In genomic region chr5:135085133-135085935, GRCh38 we compare ENCODE assay signal across 21 cellular contexts. TPM values are rescaled to one million over a fixed set of nuclear protein-coding genes. Genes with fewer than 3 reads are reported as not detected.
DNase-seq lines count a peak whose midpoint lies in the region; ATAC-seq, FAIRE-seq and TF ChIP-seq lines count a peak whose summit lies in the region.
"Had no signal": no experiment of that assay in that cellular context is flagged by ENCODE, and none has a peak within 500 bp of the region (broad histone marks: within the 10 kb centered on the region; RNA-seq: fewer than 3 reads in every experiment).

No MANE protein-coding gene starts in this region.

- peak overlapping the region; percentile 54 to 75 for H3K27ac ChIP-seq in A549
- H3K27ac ChIP-seq in PC-9: peak overlapping the region; percentile 97
- no peak overlapping the region for H3K27ac ChIP-seq in foreskin keratinocyte
- H3K27ac ChIP-seq: SJCRH30, stomach had no signal

- ATAC-seq in A549: peak; percentile 77 to 92; a peak in 5 of 6 replicates
- peak; percentile 53 for ATAC-seq in foreskin keratinocyte
- ATAC-seq in HG02610 (IDR thresholded peaks at IDR 0.05; ENCODE audit: unreplicated experiment): no peak
- no peak for ATAC-seq in activated CD4-positive, CD25-positive, alpha-beta regulatory T cell treated with anti-CD3 and anti-CD28 coated beads, Interleukin-2, amount 50 U/mL, for 24 hours
- no peak for ATAC-seq in activated T-cell treated with anti-CD3 and anti-CD28 coated beads, Interleukin-2, amount 50 U/mL, for 72 hours (replicated peaks in 1 of 2)
- ATAC-seq in GM18873 (IDR thresholded peaks at IDR 0.05; ENCODE audit: low FRiP score, unreplicated experiment): no peak
- ATAC-seq: activated CD8-positive, alpha-beta T cell treated with anti-CD3 and anti-CD28 coated beads, Interleukin-2, amount 10 ng/mL, durations not matched to agents 7 days and 5 days; left ventricle myocardium superior; T-helper 17 cell had no signal

- peaks cover 20% of the 10 kb centered on the region for H3K4me1 ChIP-seq in A549
- H3K4me1 ChIP-seq in PC-9 (replicated peaks; ENCODE audit: insufficient read depth): peaks cover 48% of the 10 kb centered on the region
- no peaks in the 10 kb centered on the region for H3K4me1 ChIP-seq in foreskin keratinocyte
- H3K4me1 ChIP-seq: SJCRH30, stomach had no signal

- peaks cover 5% of the 10 kb centered on the region; the same call in 1 of the 2 replicates for H3K36me3 ChIP-seq in PC-9 (ENCODE audit: low read depth)
- H3K36me3 ChIP-seq: SJCRH30, stomach had no signal

- no peak for FAIRE-seq in A549 (lab: Jason Lieb, UNC)
- FAIRE-seq: urothelium cell line had no signal

- H3F3A ChIP-seq in PC-9 (ENCODE audit: insufficient read depth, low read depth): peaks cover 29% of the 10 kb centered on the region

- TF ChIP-seq EP300 in A549 (IDR thresholded peaks at IDR 0.05): no peak

- no peak for TF ChIP-seq POLR2A in A549 (IDR thresholded peaks at IDR 0.05; ENCODE audit: low read length)

- no peaks in the 10 kb centered on the region for H3K79me2 ChIP-seq in PC-9 (ENCODE audit: low read depth)

- H3K9me3 ChIP-seq in A549: peaks cover 22% of the 10 kb centered on the region
- H3K9me3 ChIP-seq in PC-9 (ENCODE audit: insufficient read depth, low read depth): peaks cover 12% of the 10 kb centered on the region; the same call in 1 of the 2 replicates

- H3K36me3 Mint-ChIP-seq in activated T-cell treated with anti-CD3 and anti-CD28 coated beads, Interleukin-2, amount 50 U/mL, for 72 hours (ENCODE audit: insufficient read depth in 2 of 2): peaks cover 0 to 4% of the 10 kb centered on the region in 2 donors
- H3K36me3 Mint-ChIP-seq: activated naive CD8-positive, alpha-beta T cell treated with anti-CD3 and anti-CD28 coated beads for 36 hours had no signal

- TF ChIP-seq RAD21 in A549 (conservative IDR thresholded peaks at IDR 0.05 in 1 of 2, IDR thresholded peaks at IDR 0.05 in 1 of 2): no peak

- no peak overlapping the region for H3K27ac Mint-ChIP-seq in activated T-cell treated with anti-CD3 and anti-CD28 coated beads, Interleukin-2, amount 50 U/mL, for 72 hours
- H3K27ac Mint-ChIP-seq: activated CD8-positive, alpha-beta T cell treated with anti-CD3 and anti-CD28 coated beads, Interleukin-2, amount 10 ng/mL, durations not matched to agents 7 days and 5 days; activated naive CD8-positive, alpha-beta T cell treated with anti-CD3 and anti-CD28 coated beads for 36 hours; dendritic cell treated with granulocyte-macrophage colony-stimulating factor and Interleukin-4, amounts not matched to agents 40 ng/mL and 50 ng/mL, for 4 days; T-helper 17 cell had no signal

- WGBS in A549 (ENCODE audit: missing lambda C conversion rate): 21% methylated on average over 5 of the region's 6 CpGs

- POLR2A ChIA-PET in A549 (lab: Yijun Ruan, JAX): no interaction called here
- POLR2A ChIA-PET in PC-9 (lab: Charles Lee; ENCODE audit: unreplicated experiment): interaction anchor here (0.7 kb wide), 1 partner anchor 103 kb away, joined by 6 read pairs; no protein-coding TSS in a partner anchor

- H3K27me3 ChIP-seq in PC-9 (ENCODE audit: insufficient read depth, low read depth): no peaks in the 10 kb centered on the region
- H3K27me3 ChIP-seq in foreskin keratinocyte: peaks cover 29% of the 10 kb centered on the region
- H3K27me3 ChIP-seq: SJCRH30 had no signal

- intact Hi-C loops in PC-9 (cut with micrococcal nuclease; ENCODE audit: unreplicated experiment): loop anchor here (1.0 to 10.0 kb wide), 2 partner anchors 44 to 51 kb away; partner anchors contain the start of gene PITX1

- no peaks in the 10 kb centered on the region for H3K4me1 Mint-ChIP-seq in activated T-cell treated with anti-CD3 and anti-CD28 coated beads, Interleukin-2, amount 50 U/mL, for 72 hours (ENCODE audit: low read depth)
- H3K4me1 Mint-ChIP-seq: activated naive CD8-positive, alpha-beta T cell treated with anti-CD3 and anti-CD28 coated beads for 36 hours; T-helper 17 cell had no signal

- no peak overlapping the region for H3K4me3 Mint-ChIP-seq in activated T-cell treated with anti-CD3 and anti-CD28 coated beads, Interleukin-2, amount 50 U/mL, for 72 hours
- H3K4me3 Mint-ChIP-seq: activated CD8-positive, alpha-beta T cell treated with anti-CD3 and anti-CD28 coated beads, Interleukin-2, amount 10 ng/mL, durations not matched to agents 7 days and 5 days; activated naive CD8-positive, alpha-beta T cell treated with anti-CD3 and anti-CD28 coated beads for 36 hours; dendritic cell treated with granulocyte-macrophage colony-stimulating factor and Interleukin-4, amounts not matched to agents 40 ng/mL and 50 ng/mL, for 4 days; T-helper 17 cell had no signal

- H3K27me3 Mint-ChIP-seq in activated T-cell treated with anti-CD3 and anti-CD28 coated beads, Interleukin-2, amount 50 U/mL, for 72 hours (ENCODE audit: low read depth): peaks cover 24% of the 10 kb centered on the region

- BruUV-seq in PC-9 (replicated peaks; lab: Mats Ljungman, UMichigan): TSS peak; percentile 28

- no peaks in the 10 kb centered on the region for H4K20me1 ChIP-seq in PC-9 (ENCODE audit: insufficient read depth)

- H3K9me3 Mint-ChIP-seq in activated T-cell treated with anti-CD3 and anti-CD28 coated beads, Interleukin-2, amount 50 U/mL, for 72 hours: peaks cover 1 to 10% of the 10 kb centered on the region in 2 donors

- CTCF ChIA-PET in A549 (lab: Yijun Ruan, JAX): interaction anchor here (0.6 to 1.4 kb wide), 4 partner anchors 32 to 109 kb away, joined by 3 to 6 read pairs (median 4); no protein-coding TSS in a partner anchor
- CTCF ChIA-PET in PC-9 (lab: Charles Lee): no interaction called here

- no peaks in the 10 kb centered on the region for H3K9me2 ChIP-seq in PC-9 (ENCODE audit: insufficient read depth)

- H2AFZ ChIP-seq in PC-9: peak overlapping the region; percentile 58

- peak overlapping the region; percentile 59 for H3K4me2 ChIP-seq in A549
- H3K4me2 ChIP-seq in PC-9: peak overlapping the region; percentile 76

- DNase-seq in A549 (ENCODE audit: low read depth in 1 of 2, low spot score in 1 of 2): peak; percentile 46 to 51
- peak; percentile 69 for DNase-seq in HCEC 1CT
- peak; percentile 75 to 94 for DNase-seq in PC-9
- DNase-seq in foreskin keratinocyte: peak in 1 of 2 donors; percentile 51
- no peak for DNase-seq in activated T-cell treated with anti-CD3 and anti-CD28 coated beads, Interleukin-2, amount 50 U/mL, for 72 hours
- DNase-seq: activated CD8-positive, alpha-beta T cell treated with anti-CD3 and anti-CD28 coated beads, Interleukin-2, amount 10 ng/mL, durations not matched to agents 7 days and 5 days; activated naive CD8-positive, alpha-beta T cell treated with anti-CD3 and anti-CD28 coated beads for 36 hours; activated T-cell treated with anti-CD3 and anti-CD28 coated beads, Interleukin-2, amount 50 U/mL, for 48 hours; left ventricle myocardium superior; NCI-H1930; NCI-H446 treated with DMSO at 0.1 percent for 48 hours; SJCRH30; stimulated activated CD4-positive, alpha-beta T cell treated with anti-CD3 and anti-CD28 coated beads, Interleukin-1b, Interleukin-23, amount 100 ng/mL, for 48 hours; stomach; T-helper 17 cell had no signal

- H3K4me3 ChIP-seq in A549: no peak overlapping the region
- H3K4me3 ChIP-seq in PC-9: peak overlapping the region; percentile 42; the same call in 1 of the 2 replicates
- H3K4me3 ChIP-seq: SJCRH30, stomach had no signal

- TF ChIP-seq CTCF in A549 (IDR thresholded peaks at IDR 0.05) (no peak), PC-9 (conservative IDR thresholded peaks at IDR 0.05) (0 out of 2 replicates have a peak, but pooled peaks have one; percentile 33), foreskin keratinocyte (conservative IDR thresholded peaks at IDR 0.05) (no peak)

TF ChIP-seq in A549, 52 proteins besides CTCF, POLR2A, EP300 and RAD21:
- TF ChIP-seq FOSL2 (IDR thresholded peaks at IDR 0.05) (no peak), FOSL2 (CRISPR knock-in tag; IDR thresholded peaks at IDR 0.05) (no peak), NFE2L2 (conservative IDR thresholded peaks at IDR 0.05; ENCODE audit: low read length) (no peak), EHF (CRISPR knock-in tag; IDR thresholded peaks at IDR 0.05) (no peak), HOXB5 (CRISPR knock-in tag; IDR thresholded peaks at IDR 0.05) (no peak), MAFK (IDR thresholded peaks at IDR 0.05; ENCODE audit: partially characterized antibody) (no peak), MAZ (IDR thresholded peaks at IDR 0.05; ENCODE audit: borderline replicate concordance, low read depth, low read length) (no peak), NPAS2 (CRISPR knock-in tag; IDR thresholded peaks at IDR 0.05; ENCODE audit: borderline replicate concordance) (no peak)

RNA-seq across cellular contexts. Expression of gene PITX1, which starts 51.3 kb away (rescaled TPM):
- 9.7 and 11.1 TPM in 2 replicates for polyA plus RNA-seq in A549 (2011; rRNA removed)
- polyA plus RNA-seq in A549 (2012; cell fraction: cytosol; rRNA removed): 25.5 and 35.0 TPM in 2 replicates
- 20.7 and 41.2 TPM in 2 replicates for polyA plus RNA-seq in A549 (2012; cell fraction: nucleus; rRNA removed)
- 15.8 to 17.1 TPM (median 16.7 TPM) in 3 replicates for polyA plus RNA-seq in A549 (2017; fragmentation: RNase III; extraction: RNeasy Plus Mini Kit Qiagen cat#74134 plus additional on column Dnase treatment)
- polyA minus RNA-seq in A549 (2011; rRNA and poly(A)+ RNA removed): 3.9 and 4.9 TPM in 2 replicates
- total RNA-seq in PC-9 (2021): 27.8 and 38.9 TPM in 2 replicates
- total RNA-seq in foreskin keratinocyte: 0.56 and 0.99 TPM in 2 replicates
- polyA plus RNA-seq in foreskin keratinocyte: 0.43 and 0.82 TPM in 2 replicates
- under 1 TPM; 0.50 to 0.76 TPM for total RNA-seq in activated T-cell treated with anti-CD3 and anti-CD28 coated beads, Interleukin-2, amount 50 U/mL, for 72 hours
- total RNA-seq: activated CD8-positive, alpha-beta T cell treated with anti-CD3 and anti-CD28 coated beads, Interleukin-2, amount 10 ng/mL, durations not matched to agents 7 days and 5 days; activated naive CD8-positive, alpha-beta T cell treated with anti-CD3 and anti-CD28 coated beads for 36 hours; glomerular endothelial cell; left ventricle myocardium superior; T-helper 17 cell had no signal

Comparison
In these comparisons a context has a peak if more than half of its experiments do, and no peak if none do; other contexts are left out.
1. ATAC-seq: peak in A549 (2 of 2) and foreskin keratinocyte (single experiment); none in HG02610 (single experiment), activated CD4-positive, CD25-positive, alpha-beta regulatory T cell treated with anti-CD3 and anti-CD28 coated beads, Interleukin-2, amount 50 U/mL, for 24 hours (0 of 2), activated T-cell treated with anti-CD3 and anti-CD28 coated beads, Interleukin-2, amount 50 U/mL, for 72 hours (0 of 2) and GM18873 (single experiment).
2. DNase-seq: peak in A549 (2 of 2), HCEC 1CT (single experiment) and PC-9 (2 of 2); none in activated T-cell treated with anti-CD3 and anti-CD28 coated beads, Interleukin-2, amount 50 U/mL, for 72 hours (0 of 2).
3. RNA of gene PITX1, which starts 51.3 kb away (total RNA-seq): 27.8 to 38.9 TPM in PC-9; 0.50 to 0.76 TPM in activated T-cell treated with anti-CD3 and anti-CD28 coated beads, Interleukin-2, amount 50 U/mL, for 72 hours and 0.56 to 0.99 TPM in foreskin keratinocyte; every median in the first group is over 10 times any median in the second.